ENCODE assay signal across 1 cellular context in genomic region chr15:74394090-74394846, GRCh38.
TF ChIP-seq lines count a peak whose summit lies in the region.

No MANE protein-coding gene starts in this region.

TF ChIP-seq in IMR-90, 13 proteins besides CTCF, POLR2A, EP300 and RAD21:
- TF ChIP-seq MAFK (IDR thresholded peaks at IDR 0.05; ENCODE audit: low read depth, low read length): no peak
- TF ChIP-seq MXI1 (IDR thresholded peaks at IDR 0.05; ENCODE audit: borderline replicate concordance, low read depth, low read length): no peak
- no peak for TF ChIP-seq BHLHE40 (IDR thresholded peaks at IDR 0.05; ENCODE audit: low read depth, low read length)
- TF ChIP-seq MAZ (IDR thresholded peaks at IDR 0.05; ENCODE audit: borderline replicate concordance, low read depth, low read length): no peak
- no peak for TF ChIP-seq CEBPB (IDR thresholded peaks at IDR 0.05; ENCODE audit: low read depth, low read length)
- TF ChIP-seq SMC3 (IDR thresholded peaks at IDR 0.05; ENCODE audit: low read depth, low read length): no peak
- no peak for TF ChIP-seq CHD1 (IDR thresholded peaks at IDR 0.05; ENCODE audit: low read depth, low read length)
- TF ChIP-seq, protein P1, sequence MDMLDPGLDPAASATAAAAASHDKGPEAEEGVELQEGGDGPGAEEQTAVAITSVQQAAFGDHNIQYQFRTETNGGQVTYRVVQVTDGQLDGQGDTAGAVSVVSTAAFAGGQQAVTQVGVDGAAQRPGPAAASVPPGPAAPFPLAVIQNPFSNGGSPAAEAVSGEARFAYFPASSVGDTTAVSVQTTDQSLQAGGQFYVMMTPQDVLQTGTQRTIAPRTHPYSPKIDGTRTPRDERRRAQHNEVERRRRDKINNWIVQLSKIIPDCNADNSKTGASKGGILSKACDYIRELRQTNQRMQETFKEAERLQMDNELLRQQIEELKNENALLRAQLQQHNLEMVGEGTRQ (IDR thresholded peaks at IDR 0.05; ENCODE audit: low read depth, low read length): no peak
- TF ChIP-seq RCOR1 (IDR thresholded peaks at IDR 0.05; ENCODE audit: insufficient replicate concordance, low read length): no peak
